In genomic region chr3:52787246-52787645, GRCh38 we compare ENCODE assay signal across 22 cellular contexts. TPM values are rescaled to one million over a fixed set of nuclear protein-coding genes. Genes with fewer than 3 reads are reported as not detected.
"Had no signal": no experiment of that assay in that cellular context is flagged by ENCODE, and none has a peak within 500 bp of the region (broad histone marks: within the 10 kb centered on the region; RNA-seq: fewer than 3 reads in every experiment).

No MANE protein-coding gene starts in this region.

- H3K9me3 Mint-ChIP-seq: activated CD4-positive, alpha-beta memory T cell treated with anti-CD3 and anti-CD28 coated beads for 36 hours; activated naive CD8-positive, alpha-beta T cell treated with anti-CD3 and anti-CD28 coated beads for 36 hours; endodermal cell; naive thymus-derived CD8-positive, alpha-beta T cell had no signal

- H3K9ac ChIP-seq: parathyroid adenoma had no signal

- H3K27ac Mint-ChIP-seq: activated CD4-positive, alpha-beta memory T cell treated with anti-CD3 and anti-CD28 coated beads for 36 hours; activated naive CD8-positive, alpha-beta T cell treated with anti-CD3 and anti-CD28 coated beads for 36 hours; endodermal cell had no signal

- DNase-seq: activated CD4-positive, alpha-beta memory T cell treated with anti-CD3 and anti-CD28 coated beads for 36 hours; activated CD4-positive, alpha-beta T cell treated with anti-CD3 and anti-CD28 coated beads for 4 hours; activated CD4-positive, CD25-positive, alpha-beta regulatory T cell; activated naive CD4-positive, alpha-beta T cell treated with Interleukin-2 at 50 U/mL for 16 hours; activated naive CD8-positive, alpha-beta T cell treated with anti-CD3 and anti-CD28 coated beads for 36 hours; activated T-cell treated with anti-CD3 and anti-CD28 coated beads, Interleukin-2, amount 50 U/mL, for 48 hours; cerebellar nuclear complex; cortex of kidney; endodermal cell; stimulated activated CD4-positive, alpha-beta T cell treated with anti-CD3 and anti-CD28 coated beads, Interleukin-4, amount 100 ng/mL, for 24 hours; stimulated activated naive CD4-positive, alpha-beta T cell treated with Interleukin-2 at 50 U/mL for 16 hours had no signal

- H3K36me3 Mint-ChIP-seq: activated CD4-positive, alpha-beta memory T cell treated with anti-CD3 and anti-CD28 coated beads for 36 hours; activated naive CD8-positive, alpha-beta T cell treated with anti-CD3 and anti-CD28 coated beads for 36 hours; naive thymus-derived CD8-positive, alpha-beta T cell had no signal

- H3K4me1 ChIP-seq: parathyroid adenoma, upper lobe of right lung had no signal

- H3K79me2 ChIP-seq: hepatocyte, parathyroid adenoma had no signal

- ATAC-seq: naive thymus-derived CD8-positive, alpha-beta T cell; upper lobe of right lung had no signal

- H3K4me3 ChIP-seq: hepatocyte, lung, thoracic aorta, upper lobe of right lung had no signal

- H3K4me1 Mint-ChIP-seq: endodermal cell had no signal

- H3K9me3 ChIP-seq: thoracic aorta, upper lobe of right lung had no signal

- H2AFZ ChIP-seq: hepatocyte, parathyroid adenoma had no signal

- H3K27me3 ChIP-seq: hepatocyte had no signal

- H3K36me3 ChIP-seq: thoracic aorta, upper lobe of right lung had no signal

- H3K27ac ChIP-seq: hepatocyte, parathyroid adenoma, thoracic aorta, upper lobe of right lung had no signal

- H3K4me3 Mint-ChIP-seq: activated CD4-positive, alpha-beta memory T cell treated with anti-CD3 and anti-CD28 coated beads for 36 hours; activated naive CD8-positive, alpha-beta T cell treated with anti-CD3 and anti-CD28 coated beads for 36 hours; endodermal cell; naive thymus-derived CD8-positive, alpha-beta T cell had no signal

- H3K4me2 ChIP-seq: hepatocyte had no signal

RNA-seq across cellular contexts. Expression of gene ITIH3, which starts 7.3 kb away (rescaled TPM):
- total RNA-seq: activated CD4-positive, alpha-beta memory T cell treated with anti-CD3 and anti-CD28 coated beads for 36 hours; activated naive CD8-positive, alpha-beta T cell treated with anti-CD3 and anti-CD28 coated beads for 36 hours; bronchial epithelial cell; endodermal cell; epithelial cell of proximal tubule; naive thymus-derived CD8-positive, alpha-beta T cell; T-helper 1 cell treated with Interleukin-12 subunit alpha and Interleukin-12 subunit beta and Interleukin-4 antibody, amounts not matched to agents 30 ng/mL and 1 ng/mL, for 36 hours had no signal

RNA-seq across cellular contexts. Expression of gene ITIH1, which starts 9.8 kb away (rescaled TPM):
- total RNA-seq: activated CD4-positive, alpha-beta memory T cell treated with anti-CD3 and anti-CD28 coated beads for 36 hours; activated naive CD8-positive, alpha-beta T cell treated with anti-CD3 and anti-CD28 coated beads for 36 hours; bronchial epithelial cell; endodermal cell; epithelial cell of proximal tubule; fibroblast of villous mesenchyme; naive thymus-derived CD8-positive, alpha-beta T cell; SK-MEL-5; T-helper 1 cell treated with Interleukin-12 subunit alpha and Interleukin-12 subunit beta and Interleukin-4 antibody, amounts not matched to agents 30 ng/mL and 1 ng/mL, for 36 hours; thoracic aorta; upper lobe of right lung had no signal
- polyA plus RNA-seq: naive thymus-derived CD8-positive, alpha-beta T cell had no signal

RNA-seq across cellular contexts. Expression of gene ITIH4, which starts 43.2 kb away (rescaled TPM):
- total RNA-seq: epithelial cell of proximal tubule, SK-MEL-5 had no signal

RNA-seq across cellular contexts. Expression of gene MUSTN1, which starts 47.6 kb away (rescaled TPM):
- total RNA-seq: bronchial epithelial cell, epithelial cell of proximal tubule, fibroblast of villous mesenchyme, SK-MEL-5 had no signal
